ENCODE assay signal across 16 cellular contexts in the genomic region with DNA sequence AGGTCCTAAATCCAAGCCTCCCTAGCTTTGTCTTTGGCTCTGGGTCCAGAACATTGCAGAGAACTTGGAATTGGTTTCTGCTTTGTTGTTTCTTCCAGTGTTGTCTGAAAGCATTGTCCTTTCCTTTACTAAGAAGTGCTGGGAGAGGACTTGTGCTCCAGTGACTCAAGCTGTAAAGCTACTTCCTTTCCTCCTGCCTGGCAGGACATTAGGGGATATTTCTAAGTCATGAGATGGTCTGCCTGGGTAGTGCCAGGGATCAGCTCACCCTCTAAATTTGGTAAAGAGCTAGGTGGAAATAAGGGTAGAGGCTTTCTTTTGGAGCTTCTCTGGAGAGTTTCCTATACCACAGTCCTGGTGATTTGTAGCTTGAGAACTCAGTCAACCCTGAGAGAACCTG.
DNase-seq lines count a peak whose midpoint lies in the region; ATAC-seq and TF ChIP-seq lines count a peak whose summit lies in the region.
"Had no signal": no experiment of that assay in that cellular context is flagged by ENCODE, and none has a peak within 500 bp of the region (broad histone marks: within the 10 kb centered on the region; RNA-seq: fewer than 3 reads in every experiment).

No MANE protein-coding gene starts in this region.

- no peak for TF ChIP-seq POLR2A in thyroid gland (IDR thresholded peaks at IDR 0.05)

- TF ChIP-seq CTCF in nephron progenitor cell (IDR thresholded peaks at IDR 0.05) (no peak), thyroid gland (IDR thresholded peaks at IDR 0.05) (no peak)

- H3K4me1 ChIP-seq in thyroid gland = peaks cover 13 to 24% of the 10 kb centered on the region in 2 donors

- H3K4me1 Mint-ChIP-seq in nephron progenitor cell = peaks cover 55% of the 10 kb centered on the region

- H3K9me3 Mint-ChIP-seq in nephron progenitor cell = peaks cover 33% of the 10 kb centered on the region

- no peak overlapping the region for H3K4me3 Mint-ChIP-seq in nephron progenitor cell
- H3K4me3 Mint-ChIP-seq: CD4-positive, CD25-positive, alpha-beta regulatory T cell had no signal

- H3K27ac ChIP-seq in thyroid gland = peak overlapping the region; percentile 36 to 55 (median 37)

- DNase-seq in left ventricle myocardium superior (no peak), cardiac septum (ENCODE audit: low spot score) (no peak), astrocyte of the hippocampus (ENCODE audit: low read depth, low spot score) (peak; percentile 37), nephron progenitor cell (no peak), thyroid gland (peak; percentile 6 to 23), DMS 273 (lab: John Stamatoyannopoulos, UW; ENCODE audit: unreplicated experiment) (no peak), COR-L47 (lab: John Stamatoyannopoulos, UW) (no peak)
- no peak for DNase-seq in stimulated activated CD4-positive, alpha-beta T cell treated with anti-CD3 and anti-CD28 coated beads, Interleukin-4, amount 100 ng/mL, for 1 hour
- DNase-seq: CD4-positive, CD25-positive, alpha-beta regulatory T cell; DMS79 treated with DMSO at 0.1 percent for 48 hours; GOT3; NCI-H1105; NCI-H1694 treated with DMSO at 0.1 percent for 48 hours; NCI-H748 treated with DMSO at 0.1 percent for 48 hours; SHP77 had no signal

- H3K36me3 Mint-ChIP-seq in nephron progenitor cell (ENCODE audit: low read depth) = peaks cover 25% of the 10 kb centered on the region
- H3K36me3 Mint-ChIP-seq: CD4-positive, CD25-positive, alpha-beta regulatory T cell had no signal

- peak overlapping the region; percentile 61 for H3K27ac Mint-ChIP-seq in nephron progenitor cell
- H3K27ac Mint-ChIP-seq: CD4-positive, CD25-positive, alpha-beta regulatory T cell had no signal

- no peak overlapping the region for H3K4me3 ChIP-seq in thyroid gland (replicated peaks in 1 of 3)

- ATAC-seq in left ventricle myocardium superior = peak; percentile 29
- ATAC-seq: Panc1 had no signal

- H3K9me3 ChIP-seq in thyroid gland = no peaks in the 10 kb centered on the region

- no peaks in the 10 kb centered on the region for H3K27me3 ChIP-seq in thyroid gland

- H3K36me3 ChIP-seq in thyroid gland = no peaks in the 10 kb centered on the region

- intact Hi-C loops in left ventricle myocardium superior (cut with micrococcal nuclease) = no loop called here
- intact Hi-C loops in cardiac septum (cut with DNase I) = no loop called here
- intact Hi-C loops in thyroid gland (cut with DNase I) = no loop called here

- H3K27me3 Mint-ChIP-seq in nephron progenitor cell (ENCODE audit: low read depth, poor library complexity) = no peaks in the 10 kb centered on the region

Comparison
In these comparisons a context has a peak if more than half of its experiments do, and no peak if none do; other contexts are left out.
1. DNase-seq: peak in astrocyte of the hippocampus (single experiment) and thyroid gland (2 of 2); none in left ventricle myocardium superior (single experiment), cardiac septum (single experiment), nephron progenitor cell (single experiment), DMS 273 (single experiment), stimulated activated CD4-positive, alpha-beta T cell treated with anti-CD3 and anti-CD28 coated beads, Interleukin-4, amount 100 ng/mL, for 1 hour (single experiment) and COR-L47 (single experiment).